Comparison of ENCODE assay signal across 1 cellular context in genomic region chr9:125763373-125763772, GRCh38.
TF ChIP-seq lines count a peak whose summit lies in the region.

No MANE protein-coding gene starts in this region.

TF ChIP-seq in HEK293, 187 proteins besides CTCF, POLR2A, EP300 and RAD21 (continued from another document):
- TF ChIP-seq ZNF776 (tag by site-specific recombination; IDR thresholded peaks at IDR 0.05; ENCODE audit: borderline replicate concordance) = no peak
- no peak for TF ChIP-seq ZNF704 (tag by site-specific recombination; IDR thresholded peaks at IDR 0.05)
- TF ChIP-seq ZNF600 (tag by site-specific recombination; IDR thresholded peaks at IDR 0.05) = peak; percentile 77
- no peak for TF ChIP-seq ZNF645 (tag by site-specific recombination; IDR thresholded peaks at IDR 0.05)
- TF ChIP-seq ZNF560 (tag by site-specific recombination; IDR thresholded peaks at IDR 0.05; ENCODE audit: borderline replicate concordance) = no peak
- no peak for TF ChIP-seq ZNF677 (tag by site-specific recombination; IDR thresholded peaks at IDR 0.05)
- no peak for TF ChIP-seq ZNF26 (tag by site-specific recombination; IDR thresholded peaks at IDR 0.05)
- peak; percentile 93 for TF ChIP-seq PRDM6 (tag by site-specific recombination; IDR thresholded peaks at IDR 0.05)
- no peak for TF ChIP-seq ZNF354C (tag by site-specific recombination; IDR thresholded peaks at IDR 0.05; ENCODE audit: borderline replicate concordance, low read depth)
- TF ChIP-seq RBAK (tag by site-specific recombination; IDR thresholded peaks at IDR 0.05) = no peak
- TF ChIP-seq SETDB1 (IDR thresholded peaks at IDR 0.05; ENCODE audit: insufficient read length, low read length) = no peak
- peak; percentile 63; the same call in 1 of the 2 replicates for TF ChIP-seq IKZF3 (tag by site-specific recombination; IDR thresholded peaks at IDR 0.05)
- TF ChIP-seq ZNF707 (tag by site-specific recombination; IDR thresholded peaks at IDR 0.05) = no peak
- TF ChIP-seq KLF8 (tag by site-specific recombination; IDR thresholded peaks at IDR 0.05) = peak; percentile 33; the same call in 1 of the 2 replicates
- TF ChIP-seq ZNF571 (tag by site-specific recombination; IDR thresholded peaks at IDR 0.05) = no peak
- TF ChIP-seq BCL11B (tag by site-specific recombination; IDR thresholded peaks at IDR 0.05; ENCODE audit: low read depth) = peak; percentile 71; the same call in 1 of the 2 replicates
- no peak for TF ChIP-seq ZNF324 (tag by site-specific recombination; IDR thresholded peaks at IDR 0.05)
- TF ChIP-seq ZNF16 (tag by site-specific recombination; IDR thresholded peaks at IDR 0.05; ENCODE audit: low read depth) = no peak
- TF ChIP-seq SP2 (tag by site-specific recombination; IDR thresholded peaks at IDR 0.05) = 0 out of 2 replicates have a peak, but pooled peaks have one; percentile 21
- no peak for TF ChIP-seq ZNF837 (tag by site-specific recombination; IDR thresholded peaks at IDR 0.05)
- TF ChIP-seq ZNF2 (tag by site-specific recombination; IDR thresholded peaks at IDR 0.05) = peak; percentile 80; the same call in 1 of the 2 replicates
- 0 out of 2 replicates have a peak, but pooled peaks have one; percentile 25 for TF ChIP-seq ZNF335 (tag by site-specific recombination; conservative IDR thresholded peaks at IDR 0.05)
- TF ChIP-seq ZNF10 (tag by site-specific recombination; IDR thresholded peaks at IDR 0.05) = 0 out of 2 replicates have a peak, but pooled peaks have one; percentile 54
- TF ChIP-seq OVOL3 (tag by site-specific recombination; IDR thresholded peaks at IDR 0.05) = no peak
- TF ChIP-seq ZSCAN4 (tag by site-specific recombination; IDR thresholded peaks at IDR 0.05) = no peak
- no peak for TF ChIP-seq HOXC10 (CRISPR knock-in tag; IDR thresholded peaks at IDR 0.05)
- no peak for TF ChIP-seq ZNF596 (tag by site-specific recombination; IDR thresholded peaks at IDR 0.05)
- TF ChIP-seq ZNF18 (tag by site-specific recombination; IDR thresholded peaks at IDR 0.05) = peak; percentile 98
- no peak for TF ChIP-seq ZNF274 (IDR thresholded peaks at IDR 0.05; ENCODE audit: low read length)
- TF ChIP-seq ZNF274 (tag by site-specific recombination; IDR thresholded peaks at IDR 0.05; ENCODE audit: borderline replicate concordance) = no peak
- peak; percentile 86 for TF ChIP-seq ZNF843 (tag by site-specific recombination; IDR thresholded peaks at IDR 0.05)
- TF ChIP-seq KLF10 (tag by site-specific recombination; IDR thresholded peaks at IDR 0.05) = 0 out of 2 replicates have a peak, but pooled peaks have one; percentile 41
- no peak for TF ChIP-seq ZBTB10 (tag by site-specific recombination; IDR thresholded peaks at IDR 0.05)
TF ChIP-seq in HEK293: peak in this region for 47.
